8 cellular contexts compared by ENCODE assay signal in the genomic region with DNA sequence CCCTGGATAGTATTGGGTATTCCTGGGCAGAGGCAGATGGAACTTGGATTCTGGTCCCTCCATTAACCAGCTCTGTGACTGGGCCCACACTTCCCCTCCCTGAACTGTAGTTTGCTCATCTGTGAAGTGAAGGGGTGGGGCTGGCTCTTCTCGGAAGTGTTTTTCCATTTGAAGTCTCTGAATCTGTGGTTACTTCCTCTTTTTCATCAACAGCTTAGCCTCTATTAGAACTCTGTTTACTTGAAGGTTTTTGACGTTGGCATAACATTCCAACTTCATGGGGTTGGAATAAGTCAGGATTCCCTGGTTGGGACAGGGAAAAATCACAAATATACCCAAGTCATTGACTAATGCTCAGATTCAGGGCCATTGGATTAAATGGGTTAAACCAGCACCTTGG. TPM values are rescaled to one million over a fixed set of nuclear protein-coding genes. Genes with fewer than 3 reads are reported as not detected.
DNase-seq lines count a peak whose midpoint lies in the region; ATAC-seq and TF ChIP-seq lines count a peak whose summit lies in the region.

No MANE protein-coding gene starts in this region.

- H3K36me3 ChIP-seq in BLaER1 (peaks cover 32% of the 10 kb centered on the region), Caco-2 (ENCODE audit: control insufficient read depth, insufficient read depth, low read length) (no peaks in the 10 kb centered on the region)

- POLR2A ChIA-PET in naive thymus-derived CD8-positive, alpha-beta T cell (lab: Charles Lee), result interaction anchor here (1.0 to 6.6 kb wide), 10 partner anchors 8 to 190 kb away, joined by 3 to 55 read pairs (median 4); a partner anchor contains a TSS
- POLR2A ChIA-PET in Caco-2 (lab: Charles Lee), result no interaction called here

- H3K9me3 Mint-ChIP-seq in naive thymus-derived CD8-positive, alpha-beta T cell, result no peaks in the 10 kb centered on the region
- H3K9me3 Mint-ChIP-seq in Caco-2 (ENCODE audit: unreplicated experiment), result no peaks in the 10 kb centered on the region

- BruUV-seq in Caco-2 (replicated peaks; lab: Mats Ljungman, UMichigan), result no TSS peak

- H3K36me3 Mint-ChIP-seq in naive thymus-derived CD8-positive, alpha-beta T cell, result peaks cover 10 to 30% (median 23%) of the 10 kb centered on the region in 3 donors
- H3K36me3 Mint-ChIP-seq in Caco-2 (ENCODE audit: insufficient read depth, unreplicated experiment), result peaks cover 16% of the 10 kb centered on the region

- H3K4me2 ChIP-seq in BLaER1, result peak overlapping the region; percentile 92

- H3K27ac ChIP-seq in BLaER1, result peak overlapping the region; percentile 77

- peaks cover 36 to 91% (median 79%) of the 10 kb centered on the region in 4 donors for H3K4me1 Mint-ChIP-seq in naive thymus-derived CD8-positive, alpha-beta T cell
- peaks cover 10% of the 10 kb centered on the region for H3K4me1 Mint-ChIP-seq in Caco-2 (ENCODE audit: low read depth, unreplicated experiment)

- CTCF ChIA-PET in Caco-2 (lab: Charles Lee), result no interaction called here

- no peak for TF ChIP-seq CTCF in Caco-2 (IDR thresholded peaks at IDR 0.05; ENCODE audit: insufficient read depth in 1 of 2, low read depth in 1 of 2, low read length in 1 of 2, severe bottlenecking in 1 of 2, unreplicated experiment in 1 of 2)

- H3K9me3 ChIP-seq in BLaER1 (no peaks in the 10 kb centered on the region), Caco-2 (no peaks in the 10 kb centered on the region)

- H3K4me3 ChIP-seq in BLaER1 (peak overlapping the region; percentile 72), Caco-2 (ENCODE audit: low read depth, low read length) (no peak overlapping the region)

- peak overlapping the region; percentile 84 to 97 (median 94) for H3K27ac Mint-ChIP-seq in naive thymus-derived CD8-positive, alpha-beta T cell
- no peak overlapping the region for H3K27ac Mint-ChIP-seq in Caco-2 (ENCODE audit: unreplicated experiment)

- H3K27me3 Mint-ChIP-seq in naive thymus-derived CD8-positive, alpha-beta T cell, result no peaks in the 10 kb centered on the region
- no peaks in the 10 kb centered on the region for H3K27me3 Mint-ChIP-seq in Caco-2 (ENCODE audit: insufficient read depth, unreplicated experiment)

- intact Hi-C loops in Caco-2 (cut with micrococcal nuclease; ENCODE audit: unreplicated experiment), result no loop called here

- H3K9ac ChIP-seq in BLaER1, result no peak overlapping the region

- peaks cover 71% of the 10 kb centered on the region for H3K4me1 ChIP-seq in BLaER1
- H3K4me1 ChIP-seq in Caco-2, result no peaks in the 10 kb centered on the region

- H3K27me3 ChIP-seq in BLaER1, result no peaks in the 10 kb centered on the region
- no peaks in the 10 kb centered on the region for H3K27me3 ChIP-seq in Caco-2 (replicated peaks; ENCODE audit: control insufficient read depth, insufficient read depth, low read length)

- peak; percentile 55 for ATAC-seq in GM19455 (IDR thresholded peaks at IDR 0.05; ENCODE audit: unreplicated experiment)
- ATAC-seq in HG03520 (IDR thresholded peaks at IDR 0.05; ENCODE audit: unreplicated experiment), result peak; percentile 65
- peak; percentile 60 to 66 for ATAC-seq in naive thymus-derived CD8-positive, alpha-beta T cell

- peak overlapping the region; percentile 67 to 99 (median 98) for H3K4me3 Mint-ChIP-seq in naive thymus-derived CD8-positive, alpha-beta T cell
- no peak overlapping the region for H3K4me3 Mint-ChIP-seq in Caco-2 (ENCODE audit: unreplicated experiment)

- peak; percentile 58 to 60 for DNase-seq in activated CD4-positive, alpha-beta T cell treated with anti-CD3 and anti-CD28 coated beads, Interleukin-2, amount 50 U/mL, for 4 hours
- DNase-seq in naive thymus-derived CD8-positive, alpha-beta T cell, result peak; percentile 16 to 69 (median 43)
- DNase-seq in Caco-2 (no peak), HPDE6-E6E7 (ENCODE audit: extremely low spot score) (no peak), nucleus accumbens (lab: John Stamatoyannopoulos, UW) (no peak)

- 0 out of 2 replicates have a peak, but pooled peaks cover 3% of the 10 kb centered on the region for H4K20me1 ChIP-seq in BLaER1

RNA-seq across cellular contexts. Expression of a gene that starts 3.6 kb away (rescaled TPM):
- 10 to 100 TPM; 25.1 to 25.7 TPM for total RNA-seq in naive thymus-derived CD8-positive, alpha-beta T cell
- 10 to 100 TPM; 26.0 to 32.5 (median 28.9) TPM for polyA plus RNA-seq in naive thymus-derived CD8-positive, alpha-beta T cell
- total RNA-seq in Caco-2 (2022), result 18.9 and 24.9 TPM in 2 replicates

Comparison
In these comparisons a context has a peak if more than half of its experiments do, and no peak if none do; other contexts are left out.
1. DNase-seq: peak in activated CD4-positive, alpha-beta T cell treated with anti-CD3 and anti-CD28 coated beads, Interleukin-2, amount 50 U/mL, for 4 hours (2 of 2) and naive thymus-derived CD8-positive, alpha-beta T cell (10 of 10); none in Caco-2 (0 of 2), HPDE6-E6E7 (single experiment) and nucleus accumbens (0 of 56).
2. Peak in every context shown above with its lines, with median percentiles within 50 percentile points of each other: ATAC-seq.